8 cellular contexts compared by ENCODE assay signal in the genomic region with DNA sequence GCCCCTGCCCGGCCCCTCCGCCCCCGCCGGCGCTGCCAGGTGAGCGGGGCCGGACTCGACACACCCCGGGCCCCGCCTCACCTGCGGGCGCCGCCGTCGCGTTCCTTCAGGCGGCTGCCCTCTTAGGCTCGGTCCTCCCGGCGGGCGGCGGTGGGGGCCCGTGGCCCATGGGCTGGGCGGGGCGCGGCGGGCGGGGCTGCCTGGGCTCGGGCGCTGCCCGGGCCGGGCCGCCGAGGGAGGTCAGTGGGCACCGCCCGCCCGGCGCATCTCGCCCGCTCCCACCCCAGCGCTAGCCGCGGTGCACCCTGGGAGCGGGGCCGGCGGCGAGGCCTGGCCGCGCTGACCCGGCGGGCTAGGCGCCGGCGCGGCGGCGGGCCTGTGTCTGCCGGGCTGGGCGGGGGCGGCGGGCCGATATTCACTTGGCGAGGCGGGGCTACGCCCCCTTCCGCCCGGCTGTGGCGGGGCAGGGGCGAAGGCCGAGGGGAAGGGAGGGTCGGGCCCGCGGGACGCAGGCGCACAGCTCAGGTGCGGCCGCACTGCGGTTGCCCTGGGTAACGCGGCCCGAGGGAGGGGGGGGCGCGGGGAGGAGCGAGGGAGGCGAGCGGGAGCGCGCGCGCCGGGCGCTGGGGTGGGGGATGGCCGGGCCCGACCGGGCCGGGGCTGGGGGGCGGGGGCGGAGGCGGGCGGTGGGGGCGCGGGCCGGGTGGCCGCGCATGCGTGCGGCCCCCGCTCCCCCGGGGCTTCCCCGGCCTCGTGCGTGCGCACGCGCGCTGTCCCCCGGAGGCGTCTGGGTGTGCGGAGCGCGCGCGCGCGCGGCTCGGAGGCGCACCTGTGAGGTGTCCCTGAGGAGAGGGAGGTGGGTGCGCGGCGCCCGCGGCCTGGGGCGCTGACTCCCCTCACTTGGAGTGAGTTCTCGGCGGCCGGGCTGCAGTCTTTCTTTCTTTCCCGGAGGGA. TPM values are rescaled to one million over a fixed set of nuclear protein-coding genes. Genes with fewer than 3 reads are reported as not detected.
DNase-seq lines count a peak whose midpoint lies in the region; ATAC-seq and TF ChIP-seq lines count a peak whose summit lies in the region.

A gene with protein sequence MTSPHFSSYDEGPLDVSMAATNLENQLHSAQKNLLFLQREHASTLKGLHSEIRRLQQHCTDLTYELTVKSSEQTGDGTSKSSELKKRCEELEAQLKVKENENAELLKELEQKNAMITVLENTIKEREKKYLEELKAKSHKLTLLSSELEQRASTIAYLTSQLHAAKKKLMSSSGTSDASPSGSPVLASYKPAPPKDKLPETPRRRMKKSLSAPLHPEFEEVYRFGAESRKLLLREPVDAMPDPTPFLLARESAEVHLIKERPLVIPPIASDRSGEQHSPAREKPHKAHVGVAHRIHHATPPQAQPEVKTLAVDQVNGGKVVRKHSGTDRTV (minus strand): TSS at position 384 of the 954 bp plus-strand sequence. CDS start 28,526 bp downstream, outside the sequence.
A gene (plus strand): TSS at position 768 of the 954 bp plus-strand sequence. CDS start 38,930 bp downstream, outside the sequence.

- H3K27me3 Mint-ChIP-seq in activated CD8-positive, alpha-beta T cell treated with anti-CD3 and anti-CD28 coated beads for 36 hours = no peaks in the 10 kb centered on the region

- H3K4me3 ChIP-seq in ectodermal cell (ENCODE audit: insufficient read depth, low read depth, low read length) = peak within 1 kb of the TSS; percentile 82

- H3K27ac Mint-ChIP-seq in activated CD8-positive, alpha-beta T cell treated with anti-CD3 and anti-CD28 coated beads for 36 hours = peak within 1 kb of the TSS; percentile 80

- H3K9me3 ChIP-seq in ectodermal cell (ENCODE audit: control insufficient read depth, low read length) = no peaks in the 10 kb centered on the region

- CTCF ChIA-PET in activated CD8-positive, alpha-beta T cell treated with anti-CD3 and anti-CD28 coated beads for 36 hours (lab: Charles Lee) = interaction anchor here (0.9 to 1.7 kb wide), 3 partner anchors 34 to 67 kb away, joined by 3 to 5 read pairs (median 5); no protein-coding TSS in a partner anchor

- DNase-seq in CD1c-positive myeloid dendritic cell (ENCODE audit: extremely low spot score) (peak; percentile 90), NCI-H748 treated with DMSO at 0.1 percent for 48 hours (lab: John Stamatoyannopoulos, UW) (peak; percentile 89), lung microvascular endothelial cell (ENCODE audit: low read depth in 2 of 2) (peak; percentile 93 to 96)
- DNase-seq in activated CD8-positive, alpha-beta T cell treated with anti-CD3 and anti-CD28 coated beads for 36 hours = peak; percentile 93
- DNase-seq in stimulated activated CD4-positive, alpha-beta T cell treated with anti-CD3 and anti-CD28 coated beads, TNF-alpha, amount 100 ng/mL, for 48 hours (ENCODE audit: low read depth in 3 of 3) = peak; percentile 84 to 89 (median 86)

- H3K36me3 ChIP-seq in ectodermal cell (ENCODE audit: control insufficient read depth, insufficient read depth, low read length) = peaks cover 10% of the 10 kb centered on the region

- POLR2A ChIA-PET in activated CD8-positive, alpha-beta T cell treated with anti-CD3 and anti-CD28 coated beads for 36 hours (lab: Charles Lee) = no interaction called here

- H3K27ac ChIP-seq in ectodermal cell (ENCODE audit: insufficient read depth, low read depth, low read length, poor library complexity, severe bottlenecking) = peak within 1 kb of the TSS; percentile 83

- H3K27me3 ChIP-seq in ectodermal cell (ENCODE audit: control insufficient read depth, insufficient read depth, low read length, poor library complexity, severe bottlenecking) = peaks cover 45% of the 10 kb centered on the region

- 0% methylated on average over 137 to 138 of the region's 138 CpGs for WGBS in ectodermal cell, 2 experiments

- ATAC-seq in GM19395 (IDR thresholded peaks at IDR 0.05; ENCODE audit: unreplicated experiment) (peak; percentile 75), HG03558 (IDR thresholded peaks at IDR 0.05; ENCODE audit: extremely low read depth, unreplicated experiment) (peak; percentile 61)
- peak; percentile 90 for ATAC-seq in activated CD8-positive, alpha-beta T cell treated with anti-CD3 and anti-CD28 coated beads for 36 hours

- H3K4me3 Mint-ChIP-seq in activated CD8-positive, alpha-beta T cell treated with anti-CD3 and anti-CD28 coated beads for 36 hours = peak within 1 kb of the TSS; percentile 97

- H3K9me3 Mint-ChIP-seq in activated CD8-positive, alpha-beta T cell treated with anti-CD3 and anti-CD28 coated beads for 36 hours = no peaks in the 10 kb centered on the region

- no peak for TF ChIP-seq CTCF in activated CD8-positive, alpha-beta T cell treated with anti-CD3 and anti-CD28 coated beads for 36 hours (IDR thresholded peaks at IDR 0.05)

- intact Hi-C loops in activated CD8-positive, alpha-beta T cell treated with anti-CD3 and anti-CD28 coated beads for 36 hours (cut with micrococcal nuclease) = no loop called here

- peaks cover 5% of the 10 kb centered on the region for H3K4me1 ChIP-seq in ectodermal cell (ENCODE audit: control insufficient read depth, insufficient read depth, low read length)

- peaks cover 19% of the 10 kb centered on the region for H3K36me3 Mint-ChIP-seq in activated CD8-positive, alpha-beta T cell treated with anti-CD3 and anti-CD28 coated beads for 36 hours (ENCODE audit: low read depth)

- peaks cover 33% of the 10 kb centered on the region for H3K4me1 Mint-ChIP-seq in activated CD8-positive, alpha-beta T cell treated with anti-CD3 and anti-CD28 coated beads for 36 hours (ENCODE audit: low read depth)

RNA-seq across cellular contexts. Expression of the first gene that starts in this region (rescaled TPM):
- total RNA-seq in activated CD8-positive, alpha-beta T cell treated with anti-CD3 and anti-CD28 coated beads for 36 hours = 1 to 10 TPM; 4.0 to 6.2 TPM
- polyA plus RNA-seq in ectodermal cell (2013, experiment 1 of 4) = 21.6 TPM
- 18.1 TPM for polyA plus RNA-seq in ectodermal cell (2013, experiment 2 of 4)
- 16.0 TPM for polyA plus RNA-seq in ectodermal cell (2013, experiment 3 of 4)
- polyA plus RNA-seq in ectodermal cell (2013, experiment 4 of 4) = 18.3 TPM
- total RNA-seq in lung microvascular endothelial cell = 3.9 and 4.8 TPM in 2 replicates

RNA-seq across cellular contexts. Expression of the second gene that starts in this region (rescaled TPM):
- 10 to 100 TPM; 52.9 to 53.4 TPM for total RNA-seq in activated CD8-positive, alpha-beta T cell treated with anti-CD3 and anti-CD28 coated beads for 36 hours
- 160 TPM for polyA plus RNA-seq in ectodermal cell (2013, experiment 1 of 4)
- 166 TPM for polyA plus RNA-seq in ectodermal cell (2013, experiment 2 of 4)
- 128 TPM for polyA plus RNA-seq in ectodermal cell (2013, experiment 3 of 4)
- polyA plus RNA-seq in ectodermal cell (2013, experiment 4 of 4) = 141 TPM
- total RNA-seq in lung microvascular endothelial cell = 39.0 and 40.1 TPM in 2 replicates

Comparison
In these comparisons a context has a peak if more than half of its experiments do, and no peak if none do; other contexts are left out.
1. Peak in every context shown above with its lines: DNase-seq, ATAC-seq, H3K4me3 ChIP-seq and H3K27ac ChIP-seq.